In the genomic region with DNA sequence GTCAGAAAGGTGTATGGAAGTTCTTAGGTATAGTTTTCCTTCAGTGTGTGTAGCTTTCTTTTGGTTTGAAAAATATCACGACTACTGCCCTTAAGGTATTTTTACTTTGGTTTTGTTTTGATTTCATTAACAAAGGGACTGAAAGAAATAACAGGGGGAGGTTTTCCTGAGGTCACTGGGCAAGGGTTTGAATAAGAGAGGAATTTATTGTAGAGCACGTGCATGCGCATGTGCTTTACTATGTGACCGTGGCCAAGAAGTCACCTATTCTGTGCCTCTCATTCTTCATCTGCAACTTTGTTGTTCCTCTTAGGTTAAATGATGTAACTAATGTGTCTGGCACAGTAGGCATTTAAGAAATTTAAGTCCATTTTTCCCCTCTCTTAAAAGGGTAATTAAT, we compare ENCODE assay signal across 1 cellular context.
TF ChIP-seq lines count a peak whose summit lies in the region.

No MANE protein-coding gene starts in this region.

TF ChIP-seq in GM23338, 12 proteins besides CTCF, POLR2A, EP300 and RAD21 (continued from another document):
- no peak for TF ChIP-seq CREB1 (CRISPR knock-in tag; IDR thresholded peaks at IDR 0.05; ENCODE audit: low read depth)
- TF ChIP-seq NANOG (IDR thresholded peaks at IDR 0.05; ENCODE audit: borderline replicate concordance): no peak
- no peak for TF ChIP-seq EZH2phosphoT487 (IDR thresholded peaks at IDR 0.05; ENCODE audit: unreplicated experiment)
- TF ChIP-seq JUNB (IDR thresholded peaks at IDR 0.05; ENCODE audit: unreplicated experiment): no peak
- no peak for TF ChIP-seq ZNF331 (CRISPR knock-in tag; IDR thresholded peaks at IDR 0.05; ENCODE audit: low read depth)
- TF ChIP-seq EZH2 (IDR thresholded peaks at IDR 0.05; ENCODE audit: low read depth, unreplicated experiment): no peak
